ENCODE assay signal across 30 cellular contexts in genomic region chr12:43912851-43913250, GRCh38.
"Had no signal": no experiment of that assay in that cellular context is flagged by ENCODE, and none has a peak within 500 bp of the region (broad histone marks: within the 10 kb centered on the region; RNA-seq: fewer than 3 reads in every experiment).

No MANE protein-coding gene starts in this region.

- H3K4me3 Mint-ChIP-seq: activated B cell treated with CpG ODN at 0.5 μM for 24 hours; activated CD4-positive, alpha-beta memory T cell treated with anti-CD3 and anti-CD28 coated beads for 36 hours; activated CD4-positive, alpha-beta T cell treated with anti-CD3 and anti-CD28 coated beads, Interleukin-2, amount 10 ng/mL, durations not matched to agents 7 days and 5 days; activated naive CD8-positive, alpha-beta T cell treated with anti-CD3 and anti-CD28 coated beads, Interleukin-2, amount 50 U/mL, for 24 hours; activated T-cell treated with anti-CD3 and anti-CD28 coated beads, Interleukin-2, amount 50 U/mL, for 4 hours; brain; central memory CD8-positive, alpha-beta T cell; T-cell had no signal

- H3K9me3 Mint-ChIP-seq: activated B cell treated with CpG ODN at 0.5 μM for 24 hours; activated CD4-positive, alpha-beta memory T cell treated with anti-CD3 and anti-CD28 coated beads for 36 hours; activated CD4-positive, alpha-beta T cell treated with anti-CD3 and anti-CD28 coated beads, Interleukin-2, amount 10 ng/mL, durations not matched to agents 7 days and 5 days; activated naive CD4-positive, alpha-beta T cell treated with anti-CD3 and anti-CD28 coated beads, Interleukin-2, amount 50 U/mL, for 72 hours; activated naive CD8-positive, alpha-beta T cell treated with anti-CD3 and anti-CD28 coated beads, Interleukin-2, amount 50 U/mL, for 24 hours; activated T-cell treated with anti-CD3 and anti-CD28 coated beads, Interleukin-2, amount 50 U/mL, for 4 hours; central memory CD8-positive, alpha-beta T cell; T-cell had no signal

- H3K36me3 Mint-ChIP-seq: activated CD4-positive, alpha-beta memory T cell treated with anti-CD3 and anti-CD28 coated beads for 36 hours; activated naive CD4-positive, alpha-beta T cell treated with anti-CD3 and anti-CD28 coated beads, Interleukin-2, amount 50 U/mL, for 72 hours; brain; T-cell had no signal

- DNase-seq: activated B cell treated with CpG ODN at 0.5 μM for 24 hours; activated CD4-positive, alpha-beta memory T cell treated with anti-CD3 and anti-CD28 coated beads for 36 hours; activated CD4-positive, alpha-beta T cell treated with anti-CD3 and anti-CD28 coated beads for 1 hour; activated CD4-positive, alpha-beta T cell treated with anti-CD3 and anti-CD28 coated beads, Interleukin-2, amount 10 ng/mL, durations not matched to agents 7 days and 5 days; activated CD8-positive, alpha-beta memory T cell treated with anti-CD3 and anti-CD28 coated beads for 24 hours; activated effector memory CD4-positive, alpha-beta T cell treated with anti-CD3 and anti-CD28 coated beads, Interleukin-2, amount 50 U/mL, for 16 hours; activated naive CD4-positive, alpha-beta T cell treated with Interleukin-2 at 50 U/mL for 16 hours; activated naive CD8-positive, alpha-beta T cell treated with anti-CD3 and anti-CD28 coated beads, Interleukin-2, amount 50 U/mL, for 24 hours; activated T-cell treated with anti-CD3 and anti-CD28 coated beads, Interleukin-2, amount 50 U/mL, for 4 hours; amygdala; MG63; MV-4-11; NCI-H1092 treated with DMSO at 0.1 percent for 48 hours; NCI-H1417 treated with DMSO at 0.1 percent for 48 hours; NCI-H1694; NCI-H2029; NCI-H2107; NCI-H2171 treated with DMSO at 0.1 percent for 48 hours; NCI-H226; NCI-H510A; NCI-H526 treated with DMSO at 0.1 percent for 48 hours; Peyer's patch; Right ventricle myocardium superior; SJCRH30; T-cell; T-helper 2 cell; T1000 had no signal

- H3K27me3 Mint-ChIP-seq: activated B cell treated with CpG ODN at 0.5 μM for 24 hours; activated CD4-positive, alpha-beta memory T cell treated with anti-CD3 and anti-CD28 coated beads for 36 hours; activated CD4-positive, alpha-beta T cell treated with anti-CD3 and anti-CD28 coated beads, Interleukin-2, amount 10 ng/mL, durations not matched to agents 7 days and 5 days; activated naive CD8-positive, alpha-beta T cell treated with anti-CD3 and anti-CD28 coated beads, Interleukin-2, amount 50 U/mL, for 24 hours; brain; central memory CD8-positive, alpha-beta T cell; T-cell had no signal

- ATAC-seq: activated naive CD4-positive, alpha-beta T cell treated with anti-CD3 and anti-CD28 coated beads, Interleukin-2, amount 50 U/mL, for 72 hours; activated naive CD8-positive, alpha-beta T cell treated with anti-CD3 and anti-CD28 coated beads, Interleukin-2, amount 50 U/mL, for 24 hours; activated T-cell treated with anti-CD3 and anti-CD28 coated beads, Interleukin-2, amount 50 U/mL, for 4 hours; T-cell had no signal

- H3K4me3 ChIP-seq: MG63, Peyer's patch, SJCRH30 had no signal

- H3K27ac Mint-ChIP-seq: activated B cell treated with CpG ODN at 0.5 μM for 24 hours; activated CD4-positive, alpha-beta memory T cell treated with anti-CD3 and anti-CD28 coated beads for 36 hours; activated CD4-positive, alpha-beta T cell treated with anti-CD3 and anti-CD28 coated beads, Interleukin-2, amount 10 ng/mL, durations not matched to agents 7 days and 5 days; activated naive CD4-positive, alpha-beta T cell treated with anti-CD3 and anti-CD28 coated beads, Interleukin-2, amount 50 U/mL, for 72 hours; activated naive CD8-positive, alpha-beta T cell treated with anti-CD3 and anti-CD28 coated beads, Interleukin-2, amount 50 U/mL, for 24 hours; brain; T-cell had no signal

- H3K4me1 Mint-ChIP-seq: activated B cell treated with CpG ODN at 0.5 μM for 24 hours; activated CD4-positive, alpha-beta T cell treated with anti-CD3 and anti-CD28 coated beads, Interleukin-2, amount 10 ng/mL, durations not matched to agents 7 days and 5 days; activated naive CD8-positive, alpha-beta T cell treated with anti-CD3 and anti-CD28 coated beads, Interleukin-2, amount 50 U/mL, for 24 hours; brain; central memory CD8-positive, alpha-beta T cell; T-cell had no signal
